23 cellular contexts compared by ENCODE assay signal in the genomic region with DNA sequence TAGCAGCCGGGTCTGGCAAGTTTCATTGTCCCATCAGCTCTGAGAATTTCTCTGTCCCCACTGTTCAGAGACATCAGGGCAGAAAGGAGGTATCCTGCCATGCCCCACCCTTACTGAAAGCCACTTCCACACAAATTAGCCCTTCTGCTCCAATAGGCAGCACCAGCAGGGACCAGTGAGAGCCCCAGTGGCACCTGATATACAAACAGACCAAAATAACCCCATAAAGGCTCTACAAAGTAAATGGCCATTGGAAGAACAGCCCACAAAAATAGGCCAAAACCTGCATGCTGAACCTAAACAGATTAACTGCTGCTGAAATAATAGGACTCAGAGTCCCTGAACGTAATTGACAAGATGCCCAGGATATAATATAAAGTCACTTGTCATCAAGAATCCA.
"Had no signal": no experiment of that assay in that cellular context is flagged by ENCODE, and none has a peak within 500 bp of the region (broad histone marks: within the 10 kb centered on the region; RNA-seq: fewer than 3 reads in every experiment).

No MANE protein-coding gene starts in this region.

- H3K4me3 ChIP-seq: colonic mucosa, esophagus squamous epithelium, gastrocnemius medialis, heart right ventricle, left lung, lower lobe of right lung, mucosa of descending colon had no signal

- DNase-seq: colonic mucosa; cortex of kidney; effector CD8-positive, alpha-beta T cell; effector memory CD8-positive, alpha-beta T cell; endodermal cell; erythroblast; esophagus squamous epithelium; foreskin fibroblast; foreskin melanocyte; gastrocnemius medialis; glutamatergic neuron; head of caudate nucleus; heart right ventricle; hippocampal formation; left cardiac atrium; left lung; left ventricle myocardium superior; lower lobe of right lung; mesenchymal stem cell; mucosa of descending colon; naive B cell had no signal

- H3K4me1 ChIP-seq: colonic mucosa, esophagus squamous epithelium, gastrocnemius medialis, heart right ventricle, left lung, lower lobe of right lung had no signal

- H3K27ac ChIP-seq: colonic mucosa, epithelial cell of prostate, esophagus squamous epithelium, gastrocnemius medialis, heart right ventricle, left lung, lower lobe of right lung had no signal

- H3K36me3 ChIP-seq: colonic mucosa, esophagus squamous epithelium, gastrocnemius medialis, heart right ventricle, left lung, lower lobe of right lung had no signal

- H3K27me3 ChIP-seq: colonic mucosa, esophagus squamous epithelium, gastrocnemius medialis, heart right ventricle, left lung had no signal

- ATAC-seq: effector memory CD8-positive, alpha-beta T cell; esophagus mucosa; gastrocnemius medialis; heart right ventricle; left cardiac atrium; left lung; left ventricle myocardium superior; lower lobe of right lung; mucosa of descending colon had no signal

- H3K9me3 ChIP-seq: colonic mucosa, esophagus squamous epithelium, gastrocnemius medialis, left lung, lower lobe of right lung, mucosa of descending colon had no signal
